In genomic region chr12:6229823-6230222, GRCh38 we compare ENCODE assay signal across 8 cellular contexts. TPM values are rescaled to one million over a fixed set of nuclear protein-coding genes. Genes with fewer than 3 reads are reported as not detected.
DNase-seq lines count a peak whose midpoint lies in the region; ATAC-seq, FAIRE-seq and TF ChIP-seq lines count a peak whose summit lies in the region.

No MANE protein-coding gene starts in this region.

- CTCF ChIA-PET in activated naive CD4-positive, alpha-beta T cell treated with anti-CD3 and anti-CD28 coated beads, Interleukin-2, amount 10 ng/mL, durations not matched to agents 7 days and 5 days (lab: Charles Lee): interaction anchor here (1.0 to 1.7 kb wide), 2 partner anchors 34 to 56 kb away, joined by 3 to 5 read pairs; no protein-coding TSS in a partner anchor
- CTCF ChIA-PET in HepG2 (lab: Yijun Ruan, JAX; ENCODE audit: low intra/inter-chr PET ratio, low total read pairs): no interaction called here

- peaks cover 14% of the 10 kb centered on the region for H3K27me3 Mint-ChIP-seq in activated naive CD4-positive, alpha-beta T cell treated with anti-CD3 and anti-CD28 coated beads, Interleukin-2, amount 10 ng/mL, durations not matched to agents 7 days and 5 days
- H3K27me3 Mint-ChIP-seq in natural killer cell treated with Interleukin-12 subunit alpha and Interleukin-12 subunit beta and Interleukin-15 and Interleukin-18, amount 100 ng/mL, for 72 hours: peaks cover 0 to 8% of the 10 kb centered on the region in 2 donors

- peak; percentile 30 to 59 for ATAC-seq in activated naive CD4-positive, alpha-beta T cell treated with anti-CD3 and anti-CD28 coated beads, Interleukin-2, amount 50 U/mL, for 72 hours
- ATAC-seq in body of pancreas: peak; percentile 11
- ATAC-seq in HepG2: no peak
- ATAC-seq in HG02852 (IDR thresholded peaks at IDR 0.05; ENCODE audit: unreplicated experiment): no peak
- no peak for ATAC-seq in GM19463 (IDR thresholded peaks at IDR 0.05; ENCODE audit: unreplicated experiment)
- no peak for ATAC-seq in natural killer cell treated with Interleukin-12 subunit alpha and Interleukin-12 subunit beta and Interleukin-15 and Interleukin-18, amount 100 ng/mL, for 72 hours

- H3K36me3 ChIP-seq in body of pancreas (replicated peaks in 1 of 2; ENCODE audit: insufficient read depth in 1 of 2, low read depth in 2 of 2) (peaks cover 0 to 2% of the 10 kb centered on the region in 2 donors), HepG2 (replicated peaks in 1 of 2; ENCODE audit: control insufficient read depth in 1 of 2, insufficient read depth in 2 of 2, low read length in 2 of 2) (no peaks in the 10 kb centered on the region; a peak in 1 of 5 replicates), testis (ENCODE audit: low read depth, missing control alignments) (no peaks in the 10 kb centered on the region)

- H3K27ac ChIP-seq in body of pancreas: peak overlapping the region; percentile 35 to 74 (median 70)
- peak overlapping the region; percentile 69 for H3K27ac ChIP-seq in HepG2 (ENCODE audit: extremely low read length, insufficient read depth, low read length)
- H3K27ac ChIP-seq in testis: peak overlapping the region; percentile 83 to 90

- no peak for FAIRE-seq in HepG2 (lab: Jason Lieb, UNC)

- no peaks in the 10 kb centered on the region for H4K20me1 ChIP-seq in HepG2 (ENCODE audit: insufficient read depth, low read length)

- BruUV-seq in HepG2 (replicated peaks; lab: Mats Ljungman, UMichigan): no TSS peak

- in situ Hi-C loops in HepG2 (cut with HindIII; ENCODE audit: extremely low pct_ligation_motif_present, low pct_unique_long_range_greater_than_20kb): loop anchor here (5.0 kb wide), 2 partner anchors 33 to 47 kb away; no protein-coding TSS in a partner anchor

- no peak overlapping the region for H3K4me3 ChIP-seq in body of pancreas
- no peak overlapping the region for H3K4me3 ChIP-seq in HepG2 (replicated peaks in 1 of 3; ENCODE audit: insufficient read depth in 1 of 3, low read depth in 2 of 3, low read length in 3 of 3)
- no peak overlapping the region for H3K4me3 ChIP-seq in testis

- TF ChIP-seq RAD21 in HepG2 (CRISPR knock-in tag; IDR thresholded peaks at IDR 0.05): no peak

- TF ChIP-seq CTCF in body of pancreas (IDR thresholded peaks at IDR 0.05): no peak
- no peak for TF ChIP-seq CTCF in HepG2 (CRISPR knock-in tag; IDR thresholded peaks at IDR 0.05)
- TF ChIP-seq CTCF in testis (IDR thresholded peaks at IDR 0.05): no peak

- H3K27me3 ChIP-seq in body of pancreas (no peaks in the 10 kb centered on the region), HepG2 (ENCODE audit: control insufficient read depth in 1 of 2, insufficient read depth in 2 of 2, low read length in 2 of 2) (no peaks in the 10 kb centered on the region), testis (no peaks in the 10 kb centered on the region)

- no peak overlapping the region for H3K4me3 Mint-ChIP-seq in activated naive CD4-positive, alpha-beta T cell treated with anti-CD3 and anti-CD28 coated beads, Interleukin-2, amount 10 ng/mL, durations not matched to agents 7 days and 5 days
- H3K4me3 Mint-ChIP-seq in natural killer cell treated with Interleukin-12 subunit alpha and Interleukin-12 subunit beta and Interleukin-15 and Interleukin-18, amount 100 ng/mL, for 72 hours: no peak overlapping the region

- H3K27ac Mint-ChIP-seq in activated naive CD4-positive, alpha-beta T cell treated with anti-CD3 and anti-CD28 coated beads, Interleukin-2, amount 50 U/mL, for 72 hours: peak overlapping the region; percentile 45 to 83
- no peak overlapping the region for H3K27ac Mint-ChIP-seq in activated naive CD4-positive, alpha-beta T cell treated with anti-CD3 and anti-CD28 coated beads, Interleukin-2, amount 10 ng/mL, durations not matched to agents 7 days and 5 days
- no peak overlapping the region for H3K27ac Mint-ChIP-seq in natural killer cell treated with Interleukin-12 subunit alpha and Interleukin-12 subunit beta and Interleukin-15 and Interleukin-18, amount 100 ng/mL, for 72 hours

- no peaks in the 10 kb centered on the region for H3K36me3 Mint-ChIP-seq in activated naive CD4-positive, alpha-beta T cell treated with anti-CD3 and anti-CD28 coated beads, Interleukin-2, amount 50 U/mL, for 72 hours
- H3K36me3 Mint-ChIP-seq in activated naive CD4-positive, alpha-beta T cell treated with anti-CD3 and anti-CD28 coated beads, Interleukin-2, amount 10 ng/mL, durations not matched to agents 7 days and 5 days: no peaks in the 10 kb centered on the region
- no peaks in the 10 kb centered on the region for H3K36me3 Mint-ChIP-seq in natural killer cell treated with Interleukin-12 subunit alpha and Interleukin-12 subunit beta and Interleukin-15 and Interleukin-18, amount 100 ng/mL, for 72 hours

- H3K9ac ChIP-seq in HepG2 (ENCODE audit: insufficient read depth, low read depth, low read length): peak overlapping the region; percentile 59

- H3K4me1 ChIP-seq in body of pancreas (peaks cover 74% of the 10 kb centered on the region), HepG2 (ENCODE audit: insufficient read depth, low read length) (peaks cover 97% of the 10 kb centered on the region), testis (peaks cover 46% of the 10 kb centered on the region)

- POLR2A ChIA-PET in HepG2 (lab: Yijun Ruan, JAX): interaction anchor here (1.3 to 2.1 kb wide), 7 partner anchors 8 to 171 kb away, joined by 3 to 12 read pairs (median 4); no protein-coding TSS in a partner anchor

- H3K4me2 ChIP-seq in HepG2 (ENCODE audit: low read depth, low read length): peak overlapping the region; percentile 49

- DNase-seq in activated naive CD4-positive, alpha-beta T cell treated with anti-CD3 and anti-CD28 coated beads, Interleukin-2, amount 50 U/mL, for 72 hours (ENCODE audit: low spot score in 2 of 2): no peak
- no peak for DNase-seq in activated naive CD4-positive, alpha-beta T cell treated with anti-CD3 and anti-CD28 coated beads, Interleukin-2, amount 10 ng/mL, durations not matched to agents 7 days and 5 days
- DNase-seq in body of pancreas (peak in 3 of 4 donors; percentile 43 to 76 (median 44)), HepG2 (ENCODE audit: low spot score) (peak; percentile 32), testis (peak; percentile 58)
- no peak for DNase-seq in natural killer cell treated with Interleukin-12 subunit alpha and Interleukin-12 subunit beta and Interleukin-15 and Interleukin-18, amount 100 ng/mL, for 72 hours (ENCODE audit: low spot score)

- intact Hi-C loops in body of pancreas (cut with DNase I): no loop called here
- intact Hi-C loops in HepG2 (cut with micrococcal nuclease; ENCODE audit: unreplicated experiment): loop anchor here (5.0 kb wide), 1 partner anchor 37 kb away; no protein-coding TSS in a partner anchor
- intact Hi-C loops in testis (cut with DNase I; ENCODE audit: low total_unique reads): no loop called here

- peaks cover 21% of the 10 kb centered on the region for H3K4me1 Mint-ChIP-seq in activated naive CD4-positive, alpha-beta T cell treated with anti-CD3 and anti-CD28 coated beads, Interleukin-2, amount 10 ng/mL, durations not matched to agents 7 days and 5 days
- H3K4me1 Mint-ChIP-seq in natural killer cell treated with Interleukin-12 subunit alpha and Interleukin-12 subunit beta and Interleukin-15 and Interleukin-18, amount 100 ng/mL, for 72 hours (ENCODE audit: low read depth in 2 of 2): peaks cover 21 to 30% of the 10 kb centered on the region in 2 donors

- TF ChIP-seq EP300 in HepG2 (IDR thresholded peaks at IDR 0.05; ENCODE audit: low read depth in 2 of 2, low read length in 2 of 2): no peak
- TF ChIP-seq EP300 in HepG2 (CRISPR knock-in tag; IDR thresholded peaks at IDR 0.05; ENCODE audit: borderline replicate concordance): no peak

- H3K79me2 ChIP-seq in HepG2 (ENCODE audit: insufficient read depth, low read length): no peaks in the 10 kb centered on the region

- H3K9me3 ChIP-seq in body of pancreas (no peaks in the 10 kb centered on the region), HepG2 (ENCODE audit: low read length) (no peaks in the 10 kb centered on the region), testis (no peaks in the 10 kb centered on the region)

- no peaks in the 10 kb centered on the region for H3K9me3 Mint-ChIP-seq in activated naive CD4-positive, alpha-beta T cell treated with anti-CD3 and anti-CD28 coated beads, Interleukin-2, amount 50 U/mL, for 72 hours
- no peaks in the 10 kb centered on the region for H3K9me3 Mint-ChIP-seq in activated naive CD4-positive, alpha-beta T cell treated with anti-CD3 and anti-CD28 coated beads, Interleukin-2, amount 10 ng/mL, durations not matched to agents 7 days and 5 days
- no peaks in the 10 kb centered on the region for H3K9me3 Mint-ChIP-seq in natural killer cell treated with Interleukin-12 subunit alpha and Interleukin-12 subunit beta and Interleukin-15 and Interleukin-18, amount 100 ng/mL, for 72 hours

- no peak overlapping the region for H2AFZ ChIP-seq in HepG2 (ENCODE audit: low read length)

- 51 to 69% methylated on average over 9 of the region's 9 CpGs for WGBS in body of pancreas, 2 donors
- 91% methylated on average over 7 of the region's 9 CpGs for WGBS in HepG2 (ENCODE audit: low lambda C conversion rate)
- 55 to 62% methylated on average over 8 to 9 of the region's 9 CpGs for WGBS in testis, 2 donors

- TF ChIP-seq POLR2A in body of pancreas (IDR thresholded peaks at IDR 0.05) (no peak), HepG2 (IDR thresholded peaks at IDR 0.05; ENCODE audit: insufficient read depth in 1 of 2, low read depth in 2 of 2, low read length in 2 of 2) (no peak), testis (IDR thresholded peaks at IDR 0.05) (no peak)

RNA-seq across cellular contexts. Expression of gene CD9, which starts 29.6 kb away (rescaled TPM):
- total RNA-seq in activated naive CD4-positive, alpha-beta T cell treated with anti-CD3 and anti-CD28 coated beads, Interleukin-2, amount 50 U/mL, for 72 hours: 10 to 100 TPM in 1 of 2 donors, 1 to 10 TPM in 1; 3.4 to 27.0 TPM
- 10 to 100 TPM; 66.6 to 91.3 TPM for total RNA-seq in body of pancreas
- 4.3 and 5.8 TPM in 2 replicates for total RNA-seq in HepG2 (2016; rRNA removed; fragmentation: Illumina TruSeq; extraction: Trizol)
- 1.3 and 2.0 TPM in 2 replicates for total RNA-seq in HepG2 (2016; cell fraction: cytosol; rRNA removed; fragmentation: Illumina TruSeq; extraction: Trizol; ENCODE audit: low read depth)
- total RNA-seq in HepG2 (2016; cell fraction: insoluble cytoplasmic fraction; rRNA removed; fragmentation: Illumina TruSeq; extraction: Trizol): 2.4 and 6.9 TPM in 2 replicates
- total RNA-seq in HepG2 (2016; cell fraction: membrane; rRNA removed; fragmentation: Illumina TruSeq; extraction: Trizol): 2.1 and 2.4 TPM in 2 replicates
- total RNA-seq in HepG2 (2016; cell fraction: nucleus; rRNA removed; fragmentation: Illumina TruSeq; extraction: Trizol): 5.9 and 6.5 TPM in 2 replicates
- 38.3 and 40.1 TPM in 2 replicates for polyA plus RNA-seq in HepG2 (2011; rRNA removed)
- polyA plus RNA-seq in HepG2 (2011; cell fraction: cytosol; rRNA removed): 30.3 and 47.3 TPM in 2 replicates
- polyA plus RNA-seq in HepG2 (2011; cell fraction: nucleus; rRNA removed): 15.2 and 20.2 TPM in 2 replicates
- polyA plus RNA-seq in HepG2 (2012): 30.0 and 52.7 TPM in 2 replicates
- 1.4 and 1.8 TPM in 2 replicates for polyA plus RNA-seq in HepG2 (2016; cell fraction: cytosol; fragmentation: Illumina TruSeq; extraction: Trizol; ENCODE audit: low read depth)
- 5.2 and 5.4 TPM in 2 replicates for polyA plus RNA-seq in HepG2 (2016; cell fraction: insoluble cytoplasmic fraction; fragmentation: Illumina TruSeq; extraction: Trizol; ENCODE audit: low read depth)
- 1.9 and 2.4 TPM in 2 replicates for polyA plus RNA-seq in HepG2 (2016; cell fraction: membrane; fragmentation: Illumina TruSeq; extraction: Trizol; ENCODE audit: low read depth)
- polyA plus RNA-seq in HepG2 (2016; cell fraction: nucleus; fragmentation: Illumina TruSeq; extraction: Trizol; ENCODE audit: insufficient read depth, low read depth): 10.1 and 12.9 TPM in 2 replicates
- polyA minus RNA-seq in HepG2 (2011; rRNA and poly(A)+ RNA removed; ENCODE audit: low replicate concordance): 21.6 and 243 TPM in 2 replicates
- polyA minus RNA-seq in HepG2 (2011; cell fraction: cytosol; rRNA and poly(A)+ RNA removed): 12.1 and 13.6 TPM in 2 replicates
- polyA minus RNA-seq in HepG2 (2011; cell fraction: nucleus; rRNA and poly(A)+ RNA removed): 8.9 and 10.4 TPM in 2 replicates
- total RNA-seq in testis: 10 to 100 TPM; 31.2 to 53.1 TPM
- 94.2 TPM for polyA plus RNA-seq in testis (ENCODE audit: insufficient read depth, low read depth, low replicate concordance)
- 1 to 10 TPM; 1.1 to 3.3 TPM for total RNA-seq in natural killer cell treated with Interleukin-12 subunit alpha and Interleukin-12 subunit beta and Interleukin-15 and Interleukin-18, amount 100 ng/mL, for 72 hours

Comparison
In these comparisons a context has a peak if more than half of its experiments do, and no peak if none do; other contexts are left out.
1. H3K27ac Mint-ChIP-seq: peak in activated naive CD4-positive, alpha-beta T cell treated with anti-CD3 and anti-CD28 coated beads, Interleukin-2, amount 50 U/mL, for 72 hours (2 of 2); none in activated naive CD4-positive, alpha-beta T cell treated with anti-CD3 and anti-CD28 coated beads, Interleukin-2, amount 10 ng/mL, durations not matched to agents 7 days and 5 days (single experiment) and natural killer cell treated with Interleukin-12 subunit alpha and Interleukin-12 subunit beta and Interleukin-15 and Interleukin-18, amount 100 ng/mL, for 72 hours (0 of 2).
2. ATAC-seq: peak in activated naive CD4-positive, alpha-beta T cell treated with anti-CD3 and anti-CD28 coated beads, Interleukin-2, amount 50 U/mL, for 72 hours (2 of 2) and body of pancreas (single experiment); none in HepG2 (single experiment), HG02852 (single experiment), GM19463 (single experiment) and natural killer cell treated with Interleukin-12 subunit alpha and Interleukin-12 subunit beta and Interleukin-15 and Interleukin-18, amount 100 ng/mL, for 72 hours (0 of 2).
3. DNase-seq: peak in body of pancreas (3 of 4), HepG2 (single experiment) and testis (single experiment); none in activated naive CD4-positive, alpha-beta T cell treated with anti-CD3 and anti-CD28 coated beads, Interleukin-2, amount 50 U/mL, for 72 hours (0 of 2), activated naive CD4-positive, alpha-beta T cell treated with anti-CD3 and anti-CD28 coated beads, Interleukin-2, amount 10 ng/mL, durations not matched to agents 7 days and 5 days (single experiment) and natural killer cell treated with Interleukin-12 subunit alpha and Interleukin-12 subunit beta and Interleukin-15 and Interleukin-18, amount 100 ng/mL, for 72 hours (single experiment).
4. Peak in every context shown above with its lines, with median percentiles within 50 percentile points of each other: H3K27ac ChIP-seq.